In the genomic region with DNA sequence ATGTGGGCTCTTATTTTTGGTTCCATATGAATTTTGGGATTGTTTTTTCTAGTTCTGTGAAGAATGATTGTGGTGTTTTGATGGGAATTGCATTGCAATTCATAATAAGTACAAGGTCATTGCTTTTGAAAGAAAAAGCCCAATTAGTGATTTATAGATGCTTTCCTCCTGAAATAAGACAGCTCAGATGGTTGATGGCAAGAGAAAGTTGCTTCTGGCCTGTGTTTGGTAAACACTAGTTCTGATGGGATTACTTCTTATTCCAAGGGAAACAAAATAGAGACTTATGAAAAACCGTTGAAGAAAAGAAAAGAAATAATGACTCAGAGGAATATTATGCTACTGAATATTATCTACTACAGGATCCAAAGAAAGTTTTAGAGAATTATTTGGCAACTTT, we compare ENCODE assay signal across 17 cellular contexts.
DNase-seq lines count a peak whose midpoint lies in the region; ATAC-seq and TF ChIP-seq lines count a peak whose summit lies in the region.
"Had no signal": no experiment of that assay in that cellular context is flagged by ENCODE, and none has a peak within 500 bp of the region (broad histone marks: within the 10 kb centered on the region; RNA-seq: fewer than 3 reads in every experiment).

No MANE protein-coding gene starts in this region.

- H3K4me3 ChIP-seq in adipocyte (ENCODE audit: low read length) (no peak overlapping the region), HAP-1 (no peak overlapping the region), esophagus squamous epithelium (no peak overlapping the region)
- H3K4me3 ChIP-seq: BLaER1 had no signal

- DNase-seq in EH (ENCODE audit: low read depth) = peak; percentile 6
- DNase-seq in adipocyte (ENCODE audit: low read depth) = peak; percentile 11
- DNase-seq in fibroblast of gingiva (ENCODE audit: low read depth) = peak; percentile 51
- DNase-seq in iris pigment epithelial cell (ENCODE audit: low read depth) = peak; percentile 14
- no peak for DNase-seq in HAP-1 (ENCODE audit: low spot score in 2 of 2)
- DNase-seq in NK-92 treated with Interleukin-12 subunit alpha and Interleukin-12 subunit beta, amount 100 ng/mL, for 24 hours (lab: John Stamatoyannopoulos, UW) = no peak
- DNase-seq in esophagus squamous epithelium (lab: John Stamatoyannopoulos, UW) = no peak
- DNase-seq: CD8-positive, alpha-beta memory T cell; NCI-H1694 treated with DMSO at 0.1 percent for 48 hours; NCI-H226; NCI-H524; NCI-H82; PC-3; RPMI8226; SIG-M5 had no signal

- 30 to 47% methylated on average over 1 of the region's 1 CpG for WGBS in esophagus squamous epithelium, 2 donors

- H3K27me3 ChIP-seq in adipocyte (replicated peaks; ENCODE audit: control insufficient read depth, insufficient read depth, low read length) (no peaks in the 10 kb centered on the region), HAP-1 (ENCODE audit: low read depth) (no peaks in the 10 kb centered on the region), esophagus squamous epithelium (no peaks in the 10 kb centered on the region)

- no peak overlapping the region for H3K27ac ChIP-seq in esophagus squamous epithelium
- H3K27ac ChIP-seq: BLaER1 had no signal

- H3K4me1 ChIP-seq in adipocyte (ENCODE audit: control insufficient read depth, insufficient read depth, low read length) (no peaks in the 10 kb centered on the region), HAP-1 (no peaks in the 10 kb centered on the region), esophagus squamous epithelium (no peaks in the 10 kb centered on the region)
- H3K4me1 ChIP-seq: BLaER1 had no signal

- no peaks in the 10 kb centered on the region for H3K36me3 ChIP-seq in adipocyte (ENCODE audit: control insufficient read depth, insufficient read depth, low read length, severe bottlenecking)
- H3K36me3 ChIP-seq in HAP-1 (replicated peaks) = no peaks in the 10 kb centered on the region
- no peaks in the 10 kb centered on the region for H3K36me3 ChIP-seq in esophagus squamous epithelium
- H3K36me3 ChIP-seq: BLaER1 had no signal

- no peak for TF ChIP-seq CTCF in esophagus squamous epithelium (IDR thresholded peaks at IDR 0.05)

- no peak overlapping the region for H3K9ac ChIP-seq in adipocyte (ENCODE audit: low read length)
- H3K9ac ChIP-seq: BLaER1 had no signal

- TF ChIP-seq POLR2A in esophagus squamous epithelium (IDR thresholded peaks at IDR 0.05) = no peak

- in situ Hi-C loops in HAP-1 (cut with MboI; ENCODE audit: low sequenced_read_pairs) = no loop called here

- intact Hi-C loops in esophagus squamous epithelium (cut with DNase I) = no loop called here

- ATAC-seq in HG03460 (IDR thresholded peaks at IDR 0.05; ENCODE audit: unreplicated experiment) = no peak
- ATAC-seq: PC-3 had no signal

- H3K9me3 ChIP-seq in adipocyte (ENCODE audit: control insufficient read depth, low read length) (no peaks in the 10 kb centered on the region), HAP-1 (no peaks in the 10 kb centered on the region), esophagus squamous epithelium (no peaks in the 10 kb centered on the region)
- H3K9me3 ChIP-seq: BLaER1 had no signal

Comparison
In these comparisons a context has a peak if more than half of its experiments do, and no peak if none do; other contexts are left out.
1. DNase-seq: peak in EH (single experiment), adipocyte (single experiment), fibroblast of gingiva (single experiment) and iris pigment epithelial cell (single experiment); none in HAP-1 (0 of 2), NK-92 treated with Interleukin-12 subunit alpha and Interleukin-12 subunit beta, amount 100 ng/mL, for 24 hours (single experiment) and esophagus squamous epithelium (single experiment).